16 cellular contexts compared by ENCODE assay signal in the genomic region with DNA sequence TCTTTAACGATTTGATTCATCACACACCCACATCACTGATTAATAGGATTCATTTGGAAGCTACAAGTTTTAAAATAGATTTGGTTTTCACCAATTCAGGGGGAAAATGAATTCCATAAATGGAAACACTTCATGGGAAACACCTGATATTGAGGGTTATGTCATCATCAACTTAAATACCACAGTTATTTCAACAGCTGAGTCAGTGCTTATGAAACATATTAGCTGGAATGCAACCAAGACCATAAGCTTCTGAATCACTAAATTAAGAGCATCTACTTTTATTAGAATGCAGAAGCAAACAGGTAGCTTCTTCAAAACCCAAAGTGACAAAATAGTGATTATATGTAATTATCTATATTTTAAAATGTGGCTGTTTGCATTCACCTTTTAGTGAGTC.
A peak's percentile ranks its signal among the peaks of the same experiment; 100 is the strongest.
DNase-seq lines count a peak whose midpoint lies in the region; ATAC-seq and TF ChIP-seq lines count a peak whose summit lies in the region.
"Had no signal": no experiment of that assay in that cellular context is flagged by ENCODE, and none has a peak within 500 bp of the region (broad histone marks: within the 10 kb centered on the region; RNA-seq: fewer than 3 reads in every experiment).

No MANE protein-coding gene starts in this region.

- POLR2A ChIA-PET in HCT116 (lab: Charles Lee) (no interaction called here), RWPE1 (lab: Yijun Ruan, JAX; ENCODE audit: low non-redundant PET) (no interaction called here)

- ATAC-seq in HCT116 (no peak), esophagus mucosa (peak; percentile 71), omental fat pad (ENCODE audit: low FRiP score) (no peak)
- ATAC-seq: activated T-helper 17 cell treated with anti-CD3 and anti-CD28 coated beads, Interleukin-2, amount 50 U/mL, for 72 hours had no signal

- H3K27ac ChIP-seq in HCT116 (ENCODE audit: low read depth, low read length), result no peak overlapping the region
- no peak overlapping the region for H3K27ac ChIP-seq in RWPE1
- H3K27ac ChIP-seq: prostate gland, testis had no signal

- no peak for TF ChIP-seq RAD21 in HCT116 (IDR thresholded peaks at IDR 0.05; ENCODE audit: low read depth)

- H3K9ac ChIP-seq in HCT116 (ENCODE audit: low read length), result no peak overlapping the region

- no peak for TF ChIP-seq POLR2A in HCT116 (IDR thresholded peaks at IDR 0.05; ENCODE audit: borderline replicate concordance, extremely low read depth, insufficient read depth, insufficient read length)

- H3K27me3 ChIP-seq in HCT116 (ENCODE audit: insufficient read depth, low read length), result no peaks in the 10 kb centered on the region
- H3K27me3 ChIP-seq: testis had no signal

- no peaks in the 10 kb centered on the region for H3K79me2 ChIP-seq in HCT116 (ENCODE audit: insufficient read depth, low read length)

- TF ChIP-seq CTCF in HCT116 (IDR thresholded peaks at IDR 0.05 in 2 of 3, conservative IDR thresholded peaks at IDR 0.05 in 1 of 3; ENCODE audit: borderline replicate concordance in 1 of 3, insufficient read depth in 1 of 3, low read depth in 2 of 3, low read length in 2 of 3) (no peak), RWPE1 (conservative IDR thresholded peaks at IDR 0.05; ENCODE audit: low read depth) (no peak), omental fat pad (IDR thresholded peaks at IDR 0.05) (no peak)

- BruUV-seq in HCT116 (replicated peaks; lab: Mats Ljungman, UMichigan), result no TSS peak

- RAD21 ChIA-PET in HCT116 (lab: Charles Lee; ENCODE audit: low non-redundant PET in 1 of 2, low total read pairs in 2 of 2, uncharacterized antibody in 2 of 2, unreplicated experiment in 2 of 2), result no interaction called here

- DNase-seq in HCT116 (ENCODE audit: low read depth, low spot score) (peak; percentile 51), RWPE1 (ENCODE audit: low spot score) (peak; percentile 54), myocyte (ENCODE audit: low read depth) (peak; percentile 0), OCI-M1 (lab: John Stamatoyannopoulos, UW) (no peak), omental fat pad (ENCODE audit: low spot score) (no peak), NCI-H774 (lab: John Stamatoyannopoulos, UW) (no peak)
- no peak for DNase-seq in activated CD4-positive, alpha-beta T cell treated with anti-CD3 and anti-CD28 coated beads for 1 hour
- DNase-seq: activated CD4-positive, alpha-beta memory T cell treated with anti-CD3 and anti-CD28 coated beads, Interleukin-2, amount 10 ng/mL, durations not matched to agents 7 days and 5 days; anterior cingulate cortex; glutamatergic neuron; Kasumi-1; SHP77; testis had no signal

- H2AFZ ChIP-seq in HCT116 (ENCODE audit: low read depth, low read length, poor library complexity, severe bottlenecking), result no peak overlapping the region

- no peaks in the 10 kb centered on the region for H3K9me3 ChIP-seq in HCT116 (ENCODE audit: control insufficient read depth in 1 of 2, insufficient read depth in 1 of 2, low read depth in 1 of 2, low read length in 2 of 2)
- H3K9me3 ChIP-seq: prostate gland, testis had no signal

- no peaks in the 10 kb centered on the region for H3K9me2 ChIP-seq in HCT116 (ENCODE audit: insufficient read depth)

- H4K20me1 ChIP-seq in HCT116 (ENCODE audit: insufficient read depth), result no peaks in the 10 kb centered on the region

- H3K4me1 ChIP-seq in HCT116 (ENCODE audit: control insufficient read depth in 1 of 2, insufficient read depth in 2 of 2, low read length in 2 of 2), result peaks cover 6 to 11% of the 10 kb centered on the region in 2 experiments; a peak in 3 of 4 replicates
- H3K4me1 ChIP-seq: prostate gland, testis had no signal

- no peaks in the 10 kb centered on the region for H3K36me3 ChIP-seq in HCT116 (ENCODE audit: control insufficient read depth in 1 of 2, insufficient read depth in 2 of 2, low read length in 2 of 2)
- H3K36me3 ChIP-seq: prostate gland had no signal

- peak overlapping the region; percentile 45 for H3K4me2 ChIP-seq in HCT116 (ENCODE audit: low read length)

- intact Hi-C loops in HCT116 (cut with micrococcal nuclease), result no loop called here

- CTCF ChIA-PET in HCT116 (lab: Charles Lee) (no interaction called here), RWPE1 (lab: Yijun Ruan, JAX) (no interaction called here)

- H3K4me3 ChIP-seq in HCT116 (replicated peaks in 1 of 2; ENCODE audit: low read depth in 1 of 2, low read length in 2 of 2), result no peak overlapping the region
- H3K4me3 ChIP-seq: prostate gland, testis had no signal

TF ChIP-seq in HCT116, 20 proteins besides CTCF, POLR2A, EP300 and RAD21:
- TF ChIP-seq SP1 (IDR thresholded peaks at IDR 0.05; ENCODE audit: low read depth), result peak; percentile 43
- TF ChIP-seq, protein P1, sequence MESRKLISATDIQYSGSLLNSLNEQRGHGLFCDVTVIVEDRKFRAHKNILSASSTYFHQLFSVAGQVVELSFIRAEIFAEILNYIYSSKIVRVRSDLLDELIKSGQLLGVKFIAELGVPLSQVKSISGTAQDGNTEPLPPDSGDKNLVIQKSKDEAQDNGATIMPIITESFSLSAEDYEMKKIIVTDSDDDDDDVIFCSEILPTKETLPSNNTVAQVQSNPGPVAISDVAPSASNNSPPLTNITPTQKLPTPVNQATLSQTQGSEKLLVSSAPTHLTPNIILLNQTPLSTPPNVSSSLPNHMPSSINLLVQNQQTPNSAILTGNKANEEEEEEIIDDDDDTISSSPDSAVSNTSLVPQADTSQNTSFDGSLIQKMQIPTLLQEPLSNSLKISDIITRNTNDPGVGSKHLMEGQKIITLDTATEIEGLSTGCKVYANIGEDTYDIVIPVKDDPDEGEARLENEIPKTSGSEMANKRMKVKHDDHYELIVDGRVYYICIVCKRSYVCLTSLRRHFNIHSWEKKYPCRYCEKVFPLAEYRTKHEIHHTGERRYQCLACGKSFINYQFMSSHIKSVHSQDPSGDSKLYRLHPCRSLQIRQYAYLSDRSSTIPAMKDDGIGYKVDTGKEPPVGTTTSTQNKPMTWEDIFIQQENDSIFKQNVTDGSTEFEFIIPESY (IDR thresholded peaks at IDR 0.05; ENCODE audit: extremely low read depth, insufficient replicate concordance, low read length), result no peak
- TF ChIP-seq JUND (IDR thresholded peaks at IDR 0.05), result peak; percentile 58
- peak; percentile 72 for TF ChIP-seq SRF (IDR thresholded peaks at IDR 0.05; ENCODE audit: low read depth)
- TF ChIP-seq TCF7L2 (IDR thresholded peaks at IDR 0.05; ENCODE audit: borderline replicate concordance, extremely low read depth, insufficient read depth, insufficient read length), result no peak
- TF ChIP-seq EZH2 (IDR thresholded peaks at IDR 0.05), result no peak
- TF ChIP-seq ZFX (IDR thresholded peaks at IDR 0.05), result no peak
- TF ChIP-seq, protein P2, sequence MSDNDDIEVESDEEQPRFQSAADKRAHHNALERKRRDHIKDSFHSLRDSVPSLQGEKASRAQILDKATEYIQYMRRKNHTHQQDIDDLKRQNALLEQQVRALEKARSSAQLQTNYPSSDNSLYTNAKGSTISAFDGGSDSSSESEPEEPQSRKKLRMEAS (IDR thresholded peaks at IDR 0.05), result no peak
- TF ChIP-seq ELF1 (IDR thresholded peaks at IDR 0.05; ENCODE audit: borderline replicate concordance, low read depth), result no peak
- TF ChIP-seq, protein P3, sequence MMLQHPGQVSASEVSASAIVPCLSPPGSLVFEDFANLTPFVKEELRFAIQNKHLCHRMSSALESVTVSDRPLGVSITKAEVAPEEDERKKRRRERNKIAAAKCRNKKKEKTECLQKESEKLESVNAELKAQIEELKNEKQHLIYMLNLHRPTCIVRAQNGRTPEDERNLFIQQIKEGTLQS (IDR thresholded peaks at IDR 0.05), result peak; percentile 81
- TF ChIP-seq, protein P4, sequence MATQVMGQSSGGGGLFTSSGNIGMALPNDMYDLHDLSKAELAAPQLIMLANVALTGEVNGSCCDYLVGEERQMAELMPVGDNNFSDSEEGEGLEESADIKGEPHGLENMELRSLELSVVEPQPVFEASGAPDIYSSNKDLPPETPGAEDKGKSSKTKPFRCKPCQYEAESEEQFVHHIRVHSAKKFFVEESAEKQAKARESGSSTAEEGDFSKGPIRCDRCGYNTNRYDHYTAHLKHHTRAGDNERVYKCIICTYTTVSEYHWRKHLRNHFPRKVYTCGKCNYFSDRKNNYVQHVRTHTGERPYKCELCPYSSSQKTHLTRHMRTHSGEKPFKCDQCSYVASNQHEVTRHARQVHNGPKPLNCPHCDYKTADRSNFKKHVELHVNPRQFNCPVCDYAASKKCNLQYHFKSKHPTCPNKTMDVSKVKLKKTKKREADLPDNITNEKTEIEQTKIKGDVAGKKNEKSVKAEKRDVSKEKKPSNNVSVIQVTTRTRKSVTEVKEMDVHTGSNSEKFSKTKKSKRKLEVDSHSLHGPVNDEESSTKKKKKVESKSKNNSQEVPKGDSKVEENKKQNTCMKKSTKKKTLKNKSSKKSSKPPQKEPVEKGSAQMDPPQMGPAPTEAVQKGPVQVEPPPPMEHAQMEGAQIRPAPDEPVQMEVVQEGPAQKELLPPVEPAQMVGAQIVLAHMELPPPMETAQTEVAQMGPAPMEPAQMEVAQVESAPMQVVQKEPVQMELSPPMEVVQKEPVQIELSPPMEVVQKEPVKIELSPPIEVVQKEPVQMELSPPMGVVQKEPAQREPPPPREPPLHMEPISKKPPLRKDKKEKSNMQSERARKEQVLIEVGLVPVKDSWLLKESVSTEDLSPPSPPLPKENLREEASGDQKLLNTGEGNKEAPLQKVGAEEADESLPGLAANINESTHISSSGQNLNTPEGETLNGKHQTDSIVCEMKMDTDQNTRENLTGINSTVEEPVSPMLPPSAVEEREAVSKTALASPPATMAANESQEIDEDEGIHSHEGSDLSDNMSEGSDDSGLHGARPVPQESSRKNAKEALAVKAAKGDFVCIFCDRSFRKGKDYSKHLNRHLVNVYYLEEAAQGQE (IDR thresholded peaks at IDR 0.05; ENCODE audit: low read depth), result no peak
- peak; percentile 82 for TF ChIP-seq FOSL1 (IDR thresholded peaks at IDR 0.05; ENCODE audit: low read depth)
- peak; percentile 87 for TF ChIP-seq CEBPB (IDR thresholded peaks at IDR 0.05; ENCODE audit: low read depth)
- TF ChIP-seq POLR2AphosphoS5 (IDR thresholded peaks at IDR 0.05; ENCODE audit: low read depth, low read length), result no peak
- TF ChIP-seq EGR1 (IDR thresholded peaks at IDR 0.05; ENCODE audit: low read depth), result no peak
- TF ChIP-seq ZNF274 (IDR thresholded peaks at IDR 0.05; ENCODE audit: low read depth, low read length), result no peak
- no peak for TF ChIP-seq YY1 (IDR thresholded peaks at IDR 0.05; ENCODE audit: extremely low read depth, insufficient replicate concordance, low read depth, low read length)
- no peak for TF ChIP-seq SIN3A (IDR thresholded peaks at IDR 0.05; ENCODE audit: low read depth)
- TF ChIP-seq CBX3 (IDR thresholded peaks at IDR 0.05; ENCODE audit: low read depth), result peak; percentile 56; the same call in 1 of the 2 replicates
- TF ChIP-seq EZH2phosphoT487 (IDR thresholded peaks at IDR 0.05; ENCODE audit: borderline replicate concordance), result no peak

Comparison
In these comparisons a context has a peak if more than half of its experiments do, and no peak if none do; other contexts are left out.
1. DNase-seq: peak in HCT116 (single experiment), RWPE1 (single experiment) and myocyte (single experiment); none in OCI-M1 (single experiment), omental fat pad (single experiment), NCI-H774 (single experiment) and activated CD4-positive, alpha-beta T cell treated with anti-CD3 and anti-CD28 coated beads for 1 hour (single experiment).